Comparison of ENCODE assay signal across 9 cellular contexts in the genomic region with DNA sequence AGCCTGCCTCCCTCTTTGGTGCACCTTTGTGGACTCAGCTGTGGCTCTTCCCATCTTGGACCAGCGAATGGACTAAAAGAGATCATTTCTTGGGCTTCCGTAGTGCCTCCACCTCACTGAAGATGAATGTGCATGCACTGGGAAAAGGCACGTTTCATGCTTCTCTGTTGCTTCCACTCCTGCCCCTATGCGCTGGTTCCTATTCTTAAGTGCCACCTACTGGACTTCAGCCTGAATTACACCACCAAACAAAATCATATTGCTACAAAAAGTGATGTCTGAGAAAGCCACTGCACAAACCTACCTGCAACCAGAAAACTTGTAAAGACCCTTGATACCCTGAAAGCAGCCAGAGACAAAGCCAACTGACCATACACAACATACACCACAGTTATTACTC.
DNase-seq lines count a peak whose midpoint lies in the region; ATAC-seq and TF ChIP-seq lines count a peak whose summit lies in the region.
"Had no signal": no experiment of that assay in that cellular context is flagged by ENCODE, and none has a peak within 500 bp of the region (broad histone marks: within the 10 kb centered on the region; RNA-seq: fewer than 3 reads in every experiment).

No MANE protein-coding gene starts in this region.

- H3K9ac ChIP-seq in DND-41 (ENCODE audit: low read depth, low read length), result no peak overlapping the region

- no peaks in the 10 kb centered on the region for H3K9me3 ChIP-seq in DND-41 (ENCODE audit: insufficient read depth, low read length, severe bottlenecking)
- no peaks in the 10 kb centered on the region for H3K9me3 ChIP-seq in HEK293 (ENCODE audit: control insufficient read depth, insufficient read depth, low read depth, low read length)
- no peaks in the 10 kb centered on the region for H3K9me3 ChIP-seq in testis
- H3K9me3 ChIP-seq in sigmoid colon, result no peaks in the 10 kb centered on the region
- H3K9me3 ChIP-seq: SJSA1 had no signal

- ATAC-seq in DND-41 (ENCODE audit: insufficient read depth, low read depth), result peak; percentile 49; the same call in 1 of the 3 replicates

- no peaks in the 10 kb centered on the region for H4K20me1 ChIP-seq in DND-41 (ENCODE audit: insufficient read depth, low read length)

- no peak for TF ChIP-seq EP300 in sigmoid colon (IDR thresholded peaks at IDR 0.05)

- peak; percentile 72 for TF ChIP-seq CTCF in DND-41 (IDR thresholded peaks at IDR 0.05; ENCODE audit: borderline replicate concordance, extremely low read depth, low read length, poor library complexity, severe bottlenecking)
- no peak for TF ChIP-seq CTCF in HEK293 (tag by site-specific recombination; IDR thresholded peaks at IDR 0.05)
- peak; percentile 73 for TF ChIP-seq CTCF in endothelial cell (IDR thresholded peaks at IDR 0.05; ENCODE audit: unreplicated experiment)
- TF ChIP-seq CTCF in testis (IDR thresholded peaks at IDR 0.05), result peak in 2 of 3 experiments; percentile 28 to 32
- no peak for TF ChIP-seq CTCF in sigmoid colon (IDR thresholded peaks at IDR 0.05)

- TF ChIP-seq POLR2A in testis (IDR thresholded peaks at IDR 0.05), result no peak
- TF ChIP-seq POLR2A in sigmoid colon (IDR thresholded peaks at IDR 0.05), result no peak

- in situ Hi-C loops in G401 (cut with HindIII; ENCODE audit: low sequenced_read_pairs), result no loop called here

- H3K27me3 ChIP-seq in DND-41 (ENCODE audit: insufficient read depth, low read length, poor library complexity) (no peaks in the 10 kb centered on the region), testis (no peaks in the 10 kb centered on the region), sigmoid colon (no peaks in the 10 kb centered on the region)
- H3K27me3 ChIP-seq: SJSA1 had no signal

- H3K9me3 Mint-ChIP-seq in endothelial cell (ENCODE audit: unreplicated experiment), result no peaks in the 10 kb centered on the region

- CTCF ChIA-PET in HEK293 (lab: Yijun Ruan, JAX), result interaction anchor here (0.6 to 1.9 kb wide), 3 partner anchors 12 to 477 kb away, joined by 5 read pairs; no protein-coding TSS in a partner anchor

- no peaks in the 10 kb centered on the region for H3K79me2 ChIP-seq in DND-41 (ENCODE audit: insufficient read depth, low read length)

- H3K27ac ChIP-seq in DND-41 (ENCODE audit: low read length) (no peak overlapping the region), HEK293 (ENCODE audit: extremely low read depth, low read depth, low read length) (no peak overlapping the region), testis (no peak overlapping the region), sigmoid colon (no peak overlapping the region)
- H3K27ac ChIP-seq: SJSA1 had no signal

- no peak overlapping the region for H3K4me3 Mint-ChIP-seq in endothelial cell (ENCODE audit: unreplicated experiment)

- WGBS in testis, 2 donors, result 56 to 79% methylated on average over 4 of the region's 4 CpGs
- WGBS in sigmoid colon, 2 donors, result 65 to 70% methylated on average over 4 of the region's 4 CpGs

- no peak overlapping the region for H3K27ac Mint-ChIP-seq in endothelial cell (ENCODE audit: unreplicated experiment)

- H3K4me1 ChIP-seq in DND-41 (ENCODE audit: insufficient read depth, low read length), result no peaks in the 10 kb centered on the region
- no peaks in the 10 kb centered on the region for H3K4me1 ChIP-seq in HEK293 (ENCODE audit: control insufficient read depth, insufficient read depth, low read length)
- H3K4me1 ChIP-seq in testis, result no peaks in the 10 kb centered on the region
- H3K4me1 ChIP-seq in sigmoid colon, result no peaks in the 10 kb centered on the region
- H3K4me1 ChIP-seq: SJSA1 had no signal

- H3K36me3 Mint-ChIP-seq in endothelial cell (ENCODE audit: low read depth, unreplicated experiment), result no peaks in the 10 kb centered on the region

- H3K36me3 ChIP-seq in DND-41 (ENCODE audit: insufficient read depth, low read length), result no peaks in the 10 kb centered on the region
- no peaks in the 10 kb centered on the region for H3K36me3 ChIP-seq in HEK293 (ENCODE audit: control insufficient read depth in 2 of 2, insufficient read depth in 1 of 2, low read length in 2 of 2)
- no peaks in the 10 kb centered on the region for H3K36me3 ChIP-seq in testis (ENCODE audit: low read depth, missing control alignments)
- H3K36me3 ChIP-seq in sigmoid colon, result no peaks in the 10 kb centered on the region
- H3K36me3 ChIP-seq: SJSA1 had no signal

- H3K27me3 Mint-ChIP-seq in endothelial cell (ENCODE audit: unreplicated experiment), result no peaks in the 10 kb centered on the region

- no peak overlapping the region for H3K4me2 ChIP-seq in DND-41 (ENCODE audit: insufficient read depth, low read length)

- intact Hi-C loops in testis (cut with DNase I; ENCODE audit: low total_unique reads), result no loop called here
- intact Hi-C loops in sigmoid colon (cut with DNase I), result no loop called here

- no peak overlapping the region for H2AFZ ChIP-seq in DND-41 (ENCODE audit: low read depth, low read length)

- H3K4me1 Mint-ChIP-seq in endothelial cell (ENCODE audit: unreplicated experiment), result no peaks in the 10 kb centered on the region

- peak; percentile 10 for DNase-seq in DND-41
- DNase-seq in NCI-H524 (lab: John Stamatoyannopoulos, UW), result peak; percentile 22 to 56
- peak; percentile 20 for DNase-seq in endothelial cell (ENCODE audit: low spot score)
- DNase-seq in testis, result peak; percentile 19
- no peak for DNase-seq in sigmoid colon
- DNase-seq in G401 (ENCODE audit: low spot score), result no peak
- DNase-seq in pons (ENCODE audit: low spot score), result no peak

- POLR2A ChIA-PET in HEK293 (lab: Yijun Ruan, JAX), result no interaction called here

- no peak overlapping the region for H3K4me3 ChIP-seq in DND-41 (ENCODE audit: low read depth in 1 of 2, low read length in 2 of 2)
- no peak overlapping the region for H3K4me3 ChIP-seq in HEK293 (ENCODE audit: low read depth, low read length)
- no peak overlapping the region for H3K4me3 ChIP-seq in testis
- no peak overlapping the region for H3K4me3 ChIP-seq in sigmoid colon
- H3K4me3 ChIP-seq: SJSA1 had no signal

TF ChIP-seq in HEK293, 187 proteins besides CTCF, POLR2A, EP300 and RAD21:
- TF ChIP-seq ZNF654 (tag by site-specific recombination; IDR thresholded peaks at IDR 0.05; ENCODE audit: low read depth) (peak; percentile 34; the same call in 1 of the 2 replicates), ZNF670 (tag by site-specific recombination; IDR thresholded peaks at IDR 0.05; ENCODE audit: low read depth) (no peak), ZNF184 (tag by site-specific recombination; IDR thresholded peaks at IDR 0.05) (no peak), ZBTB21 (tag by site-specific recombination; IDR thresholded peaks at IDR 0.05) (no peak), TRIM28 (IDR thresholded peaks at IDR 0.05; ENCODE audit: borderline replicate concordance, low read length) (peak; percentile 87; the same call in 1 of the 2 replicates), SETDB1 (IDR thresholded peaks at IDR 0.05; ENCODE audit: insufficient read length, low read length) (peak; percentile 79), ZNF221 (tag by site-specific recombination; IDR thresholded peaks at IDR 0.05; ENCODE audit: borderline replicate concordance) (no peak), ZNF366 (tag by site-specific recombination; conservative IDR thresholded peaks at IDR 0.05) (no peak), ZNF660 (tag by site-specific recombination; IDR thresholded peaks at IDR 0.05) (no peak), GLIS1 (tag by site-specific recombination; IDR thresholded peaks at IDR 0.05) (no peak)
- TF ChIP-seq, protein P1, sequence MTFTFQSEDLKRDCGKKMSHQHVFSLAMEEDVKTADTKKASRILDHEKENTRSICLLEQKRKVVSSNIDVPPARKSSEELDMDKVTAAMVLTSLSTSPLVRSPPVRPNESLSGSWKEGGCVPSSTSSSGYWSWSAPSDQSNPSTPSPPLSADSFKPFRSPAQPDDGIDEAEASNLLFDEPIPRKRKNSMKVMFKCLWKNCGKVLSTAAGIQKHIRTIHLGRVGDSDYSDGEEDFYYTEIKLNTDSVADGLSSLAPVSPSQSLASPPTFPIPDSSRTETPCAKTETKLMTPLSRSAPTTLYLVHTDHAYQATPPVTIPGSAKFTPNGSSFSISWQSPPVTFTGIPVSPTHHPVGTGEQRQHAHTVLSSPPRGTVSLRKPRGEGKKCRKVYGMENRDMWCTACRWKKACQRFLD (tag by site-specific recombination; IDR thresholded peaks at IDR 0.05), result no peak

Comparison
In these comparisons a context has a peak if more than half of its experiments do, and no peak if none do; other contexts are left out.
1. DNase-seq: peak in DND-41 (single experiment), NCI-H524 (2 of 2), endothelial cell (single experiment) and testis (single experiment); none in sigmoid colon (single experiment), G401 (single experiment) and pons (single experiment).
2. CTCF ChIP-seq: peak in DND-41 (single experiment), endothelial cell (single experiment) and testis (2 of 3); none in HEK293 (single experiment) and sigmoid colon (0 of 4).